ENCODE assay signal across 4 cellular contexts in the genomic region with DNA sequence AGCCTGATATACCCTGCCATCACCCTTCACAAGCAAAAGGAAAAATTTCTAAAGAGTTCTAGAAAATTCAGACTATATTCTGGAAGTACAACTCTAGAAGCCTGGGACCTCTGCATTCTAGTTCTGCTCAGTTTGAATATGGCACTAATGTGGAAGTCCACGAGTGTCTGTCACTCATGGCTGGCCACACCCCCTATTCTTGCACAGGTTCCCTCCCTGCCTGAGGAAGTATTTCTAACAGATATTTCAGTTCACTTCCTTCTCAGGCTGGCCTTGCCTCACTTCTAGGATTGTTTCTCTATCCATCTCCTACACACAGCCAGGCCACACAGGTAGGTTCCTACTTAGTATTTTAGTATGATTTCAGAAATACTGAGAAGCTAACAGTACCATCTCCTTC.
TF ChIP-seq lines count a peak whose summit lies in the region.

No MANE protein-coding gene starts in this region.

TF ChIP-seq in SK-N-SH, 30 proteins besides CTCF, POLR2A, EP300 and RAD21:
- TF ChIP-seq, protein P1, sequence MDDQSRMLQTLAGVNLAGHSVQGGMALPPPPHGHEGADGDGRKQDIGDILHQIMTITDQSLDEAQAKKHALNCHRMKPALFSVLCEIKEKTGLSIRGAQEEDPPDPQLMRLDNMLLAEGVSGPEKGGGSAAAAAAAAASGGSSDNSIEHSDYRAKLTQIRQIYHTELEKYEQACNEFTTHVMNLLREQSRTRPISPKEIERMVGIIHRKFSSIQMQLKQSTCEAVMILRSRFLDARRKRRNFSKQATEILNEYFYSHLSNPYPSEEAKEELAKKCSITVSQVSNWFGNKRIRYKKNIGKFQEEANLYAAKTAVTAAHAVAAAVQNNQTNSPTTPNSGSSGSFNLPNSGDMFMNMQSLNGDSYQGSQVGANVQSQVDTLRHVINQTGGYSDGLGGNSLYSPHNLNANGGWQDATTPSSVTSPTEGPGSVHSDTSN (IDR thresholded peaks at IDR 0.05): 0 out of 2 replicates have a peak, but pooled peaks have one; percentile 18
- TF ChIP-seq, protein P2, sequence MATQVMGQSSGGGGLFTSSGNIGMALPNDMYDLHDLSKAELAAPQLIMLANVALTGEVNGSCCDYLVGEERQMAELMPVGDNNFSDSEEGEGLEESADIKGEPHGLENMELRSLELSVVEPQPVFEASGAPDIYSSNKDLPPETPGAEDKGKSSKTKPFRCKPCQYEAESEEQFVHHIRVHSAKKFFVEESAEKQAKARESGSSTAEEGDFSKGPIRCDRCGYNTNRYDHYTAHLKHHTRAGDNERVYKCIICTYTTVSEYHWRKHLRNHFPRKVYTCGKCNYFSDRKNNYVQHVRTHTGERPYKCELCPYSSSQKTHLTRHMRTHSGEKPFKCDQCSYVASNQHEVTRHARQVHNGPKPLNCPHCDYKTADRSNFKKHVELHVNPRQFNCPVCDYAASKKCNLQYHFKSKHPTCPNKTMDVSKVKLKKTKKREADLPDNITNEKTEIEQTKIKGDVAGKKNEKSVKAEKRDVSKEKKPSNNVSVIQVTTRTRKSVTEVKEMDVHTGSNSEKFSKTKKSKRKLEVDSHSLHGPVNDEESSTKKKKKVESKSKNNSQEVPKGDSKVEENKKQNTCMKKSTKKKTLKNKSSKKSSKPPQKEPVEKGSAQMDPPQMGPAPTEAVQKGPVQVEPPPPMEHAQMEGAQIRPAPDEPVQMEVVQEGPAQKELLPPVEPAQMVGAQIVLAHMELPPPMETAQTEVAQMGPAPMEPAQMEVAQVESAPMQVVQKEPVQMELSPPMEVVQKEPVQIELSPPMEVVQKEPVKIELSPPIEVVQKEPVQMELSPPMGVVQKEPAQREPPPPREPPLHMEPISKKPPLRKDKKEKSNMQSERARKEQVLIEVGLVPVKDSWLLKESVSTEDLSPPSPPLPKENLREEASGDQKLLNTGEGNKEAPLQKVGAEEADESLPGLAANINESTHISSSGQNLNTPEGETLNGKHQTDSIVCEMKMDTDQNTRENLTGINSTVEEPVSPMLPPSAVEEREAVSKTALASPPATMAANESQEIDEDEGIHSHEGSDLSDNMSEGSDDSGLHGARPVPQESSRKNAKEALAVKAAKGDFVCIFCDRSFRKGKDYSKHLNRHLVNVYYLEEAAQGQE (IDR thresholded peaks at IDR 0.05; ENCODE audit: low read depth, low read length): no peak

TF ChIP-seq in SK-N-SH treated with all-trans-retinoic acid at 6 μM for 48 hours, 23 proteins besides CTCF, POLR2A, EP300 and RAD21:
- TF ChIP-seq ZNF70 (CRISPR knock-in tag; IDR thresholded peaks at IDR 0.05) (no peak), SNAI2 (CRISPR knock-in tag; IDR thresholded peaks at IDR 0.05) (no peak), CSDC2 (CRISPR knock-in tag; IDR thresholded peaks at IDR 0.05) (no peak), GLIS3 (CRISPR knock-in tag; IDR thresholded peaks at IDR 0.05) (no peak), ZNF8 (CRISPR knock-in tag; IDR thresholded peaks at IDR 0.05) (no peak), BACH2 (CRISPR knock-in tag; IDR thresholded peaks at IDR 0.05; ENCODE audit: borderline replicate concordance) (no peak), ZFP3 (CRISPR knock-in tag; IDR thresholded peaks at IDR 0.05) (no peak)
- TF ChIP-seq, protein P3, sequence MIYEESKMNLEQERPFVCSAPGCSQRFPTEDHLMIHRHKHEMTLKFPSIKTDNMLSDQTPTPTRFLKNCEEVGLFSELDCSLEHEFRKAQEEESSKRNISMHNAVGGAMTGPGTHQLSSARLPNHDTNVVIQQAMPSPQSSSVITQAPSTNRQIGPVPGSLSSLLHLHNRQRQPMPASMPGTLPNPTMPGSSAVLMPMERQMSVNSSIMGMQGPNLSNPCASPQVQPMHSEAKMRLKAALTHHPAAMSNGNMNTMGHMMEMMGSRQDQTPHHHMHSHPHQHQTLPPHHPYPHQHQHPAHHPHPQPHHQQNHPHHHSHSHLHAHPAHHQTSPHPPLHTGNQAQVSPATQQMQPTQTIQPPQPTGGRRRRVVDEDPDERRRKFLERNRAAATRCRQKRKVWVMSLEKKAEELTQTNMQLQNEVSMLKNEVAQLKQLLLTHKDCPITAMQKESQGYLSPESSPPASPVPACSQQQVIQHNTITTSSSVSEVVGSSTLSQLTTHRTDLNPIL (CRISPR knock-in tag; IDR thresholded peaks at IDR 0.05; ENCODE audit: low read depth): no peak

TF ChIP-seq in IMR-90, 13 proteins besides CTCF, POLR2A, EP300 and RAD21:
- TF ChIP-seq MAZ (IDR thresholded peaks at IDR 0.05; ENCODE audit: borderline replicate concordance, low read depth, low read length) (no peak), NFE2L2 (IDR thresholded peaks at IDR 0.05; ENCODE audit: low read depth, low read length) (no peak), CEBPB (IDR thresholded peaks at IDR 0.05; ENCODE audit: low read depth, low read length) (no peak), CHD1 (IDR thresholded peaks at IDR 0.05; ENCODE audit: low read depth, low read length) (no peak)

TF ChIP-seq in K562, 482 proteins besides CTCF, POLR2A, EP300 and RAD21:
- TF ChIP-seq NR3C1 (CRISPR knock-in tag; IDR thresholded peaks at IDR 0.05) (no peak), SPI1 (IDR thresholded peaks at IDR 0.05; ENCODE audit: borderline replicate concordance, low read depth, low read length) (peak; percentile 46; the same call in 1 of the 2 replicates), ARNT (IDR thresholded peaks at IDR 0.05) (peak in 1 of 2 experiments; percentile 71; a peak in 1 of 4 replicates)
- TF ChIP-seq, protein P4, sequence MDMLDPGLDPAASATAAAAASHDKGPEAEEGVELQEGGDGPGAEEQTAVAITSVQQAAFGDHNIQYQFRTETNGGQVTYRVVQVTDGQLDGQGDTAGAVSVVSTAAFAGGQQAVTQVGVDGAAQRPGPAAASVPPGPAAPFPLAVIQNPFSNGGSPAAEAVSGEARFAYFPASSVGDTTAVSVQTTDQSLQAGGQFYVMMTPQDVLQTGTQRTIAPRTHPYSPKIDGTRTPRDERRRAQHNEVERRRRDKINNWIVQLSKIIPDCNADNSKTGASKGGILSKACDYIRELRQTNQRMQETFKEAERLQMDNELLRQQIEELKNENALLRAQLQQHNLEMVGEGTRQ (CRISPR knock-in tag; IDR thresholded peaks at IDR 0.05): no peak
- TF ChIP-seq, protein P5, sequence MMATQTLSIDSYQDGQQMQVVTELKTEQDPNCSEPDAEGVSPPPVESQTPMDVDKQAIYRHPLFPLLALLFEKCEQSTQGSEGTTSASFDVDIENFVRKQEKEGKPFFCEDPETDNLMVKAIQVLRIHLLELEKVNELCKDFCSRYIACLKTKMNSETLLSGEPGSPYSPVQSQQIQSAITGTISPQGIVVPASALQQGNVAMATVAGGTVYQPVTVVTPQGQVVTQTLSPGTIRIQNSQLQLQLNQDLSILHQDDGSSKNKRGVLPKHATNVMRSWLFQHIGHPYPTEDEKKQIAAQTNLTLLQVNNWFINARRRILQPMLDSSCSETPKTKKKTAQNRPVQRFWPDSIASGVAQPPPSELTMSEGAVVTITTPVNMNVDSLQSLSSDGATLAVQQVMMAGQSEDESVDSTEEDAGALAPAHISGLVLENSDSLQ (IDR thresholded peaks at IDR 0.05): peak; percentile 95
- TF ChIP-seq, protein P6, sequence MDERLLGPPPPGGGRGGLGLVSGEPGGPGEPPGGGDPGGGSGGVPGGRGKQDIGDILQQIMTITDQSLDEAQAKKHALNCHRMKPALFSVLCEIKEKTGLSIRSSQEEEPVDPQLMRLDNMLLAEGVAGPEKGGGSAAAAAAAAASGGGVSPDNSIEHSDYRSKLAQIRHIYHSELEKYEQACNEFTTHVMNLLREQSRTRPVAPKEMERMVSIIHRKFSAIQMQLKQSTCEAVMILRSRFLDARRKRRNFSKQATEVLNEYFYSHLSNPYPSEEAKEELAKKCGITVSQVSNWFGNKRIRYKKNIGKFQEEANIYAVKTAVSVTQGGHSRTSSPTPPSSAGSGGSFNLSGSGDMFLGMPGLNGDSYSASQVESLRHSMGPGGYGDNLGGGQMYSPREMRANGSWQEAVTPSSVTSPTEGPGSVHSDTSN (CRISPR knock-in tag; IDR thresholded peaks at IDR 0.05; ENCODE audit: low read depth): peak; percentile 61
- TF ChIP-seq, protein P6 (tag; conservative IDR thresholded peaks at IDR 0.05; ENCODE audit: low read depth): peak; percentile 78
